Comparison of ENCODE assay signal across 14 cellular contexts in genomic region chrX:55867708-55868107, GRCh38.
DNase-seq lines count a peak whose midpoint lies in the region; ATAC-seq and TF ChIP-seq lines count a peak whose summit lies in the region.
"Had no signal": no experiment of that assay in that cellular context is flagged by ENCODE, and none has a peak within 500 bp of the region (broad histone marks: within the 10 kb centered on the region; RNA-seq: fewer than 3 reads in every experiment).

No MANE protein-coding gene starts in this region.

- DNase-seq in GM06990 (ENCODE audit: extremely low read depth, insufficient read length) (peak; percentile 44), NCI-H510A (lab: John Stamatoyannopoulos, UW) (no peak), NCI-H2081 (lab: John Stamatoyannopoulos, UW) (no peak), Right ventricle myocardium superior (no peak)
- no peak for DNase-seq in activated effector memory CD4-positive, alpha-beta T cell treated with anti-CD3 and anti-CD28 coated beads, Interleukin-2, amount 50 U/mL, for 16 hours
- DNase-seq: effector CD4-positive, alpha-beta T cell; left cardiac atrium; NCI-H1092; NCI-H524 treated with DMSO at 0.1 percent for 48 hours; thyroid gland had no signal

- no peak for TF ChIP-seq CTCF in GM06990 (IDR thresholded peaks at IDR 0.05; ENCODE audit: insufficient read depth, low read length, poor library complexity, severe bottlenecking)

- peak; percentile 64 for ATAC-seq in GM19395 (IDR thresholded peaks at IDR 0.05; ENCODE audit: unreplicated experiment)
- ATAC-seq in HG02642 (IDR thresholded peaks at IDR 0.05; ENCODE audit: poor library complexity, unreplicated experiment): peak; percentile 62
- ATAC-seq in HG03280 (IDR thresholded peaks at IDR 0.05; ENCODE audit: unreplicated experiment): peak; percentile 38
- ATAC-seq in Right ventricle myocardium superior (ENCODE audit: poor library complexity): no peak
- ATAC-seq: left cardiac atrium; naive thymus-derived CD4-positive, alpha-beta T cell had no signal

- no peaks in the 10 kb centered on the region for H3K36me3 ChIP-seq in GM06990 (ENCODE audit: control insufficient read depth, insufficient read depth, low read length)
- H3K36me3 ChIP-seq: thyroid gland had no signal

- H3K4me3 ChIP-seq in GM06990 (replicated peaks; ENCODE audit: low read depth, low read length): no peak overlapping the region
- H3K4me3 ChIP-seq: thyroid gland had no signal

- intact Hi-C loops in Right ventricle myocardium superior (cut with DNase I): no loop called here

- no peaks in the 10 kb centered on the region for H3K27me3 ChIP-seq in GM06990 (replicated peaks; ENCODE audit: control insufficient read depth, insufficient read depth, low read length)
- H3K27me3 ChIP-seq: thyroid gland had no signal
